20 cellular contexts compared by ENCODE assay signal in the genomic region with DNA sequence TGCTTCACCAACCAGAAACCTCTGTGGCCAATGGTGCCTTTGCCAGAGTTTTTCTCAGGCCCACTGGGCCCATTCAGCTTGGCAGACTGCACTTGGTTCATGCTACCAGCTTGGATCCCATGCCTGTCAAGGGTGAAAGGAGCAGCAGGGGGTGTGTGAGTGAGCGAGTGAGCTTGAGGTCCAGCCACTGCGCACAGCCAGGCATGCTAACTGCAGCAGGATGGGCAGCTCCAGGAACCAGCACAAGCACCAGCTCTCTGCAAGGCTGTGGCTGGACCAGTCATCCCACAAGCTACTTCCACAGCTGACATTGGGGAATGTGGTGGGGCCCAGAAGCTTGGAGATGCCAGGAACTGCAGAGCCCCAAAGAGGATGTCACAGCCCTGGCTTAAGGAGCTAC. TPM values are rescaled to one million over a fixed set of nuclear protein-coding genes. Genes with fewer than 3 reads are reported as not detected.
DNase-seq lines count a peak whose midpoint lies in the region; ATAC-seq, FAIRE-seq and TF ChIP-seq lines count a peak whose summit lies in the region.
"Had no signal": no experiment of that assay in that cellular context is flagged by ENCODE, and none has a peak within 500 bp of the region (broad histone marks: within the 10 kb centered on the region; RNA-seq: fewer than 3 reads in every experiment).

No MANE protein-coding gene starts in this region.

- no peak overlapping the region for H3K14ac ChIP-seq in IMR-90 (replicated peaks; ENCODE audit: low read depth, low read length)

- H4K20me1 ChIP-seq in IMR-90 (ENCODE audit: insufficient read depth, low read length): no peaks in the 10 kb centered on the region

- CTCF ChIA-PET in A549 (lab: Yijun Ruan, JAX) (interaction anchor here (0.6 to 0.7 kb wide), 3 partner anchors 9 to 340 kb away, joined by 3 read pairs; no protein-coding TSS in a partner anchor), IMR-90 (lab: Yijun Ruan, JAX) (interaction anchor here (1.0 kb wide), 1 partner anchor 15 kb away, joined by 4 read pairs; no protein-coding TSS in a partner anchor)

- no peak overlapping the region for H2AK9ac ChIP-seq in IMR-90 (replicated peaks; ENCODE audit: low read depth, low read length, poor library complexity)

- no peak overlapping the region for H2BK20ac ChIP-seq in IMR-90 (ENCODE audit: low read depth, low read length)

- WGBS in A549 (ENCODE audit: missing lambda C conversion rate): 100% methylated on average over 2 of the region's 2 CpGs
- no CpG with 5 or more reads among the region's 2 CpGs for WGBS in IMR-90 (ENCODE audit: extremely low coverage in 2 of 2, insufficient read length in 1 of 2), 2 experiments

- dilution Hi-C loops in IMR-90 (cut with HindIII; ENCODE audit: low sequenced_read_pairs, unreplicated experiment): no loop called here

- FAIRE-seq in A549 (lab: Jason Lieb, UNC): no peak
- FAIRE-seq: G401.6, GM12892, GM19239, H1 had no signal

- no peak overlapping the region for H3K9ac ChIP-seq in IMR-90 (ENCODE audit: low read depth, low read length)
- H3K9ac ChIP-seq: GM23248 had no signal

- no peaks in the 10 kb centered on the region for H3K79me1 ChIP-seq in IMR-90 (ENCODE audit: low read depth in 1 of 2, low read length in 2 of 2)

- H3K27ac ChIP-seq in A549 (no peak overlapping the region), IMR-90 (ENCODE audit: insufficient read depth, low read length) (no peak overlapping the region)
- H3K27ac ChIP-seq: GM23248 had no signal

- H2AK5ac ChIP-seq in IMR-90 (ENCODE audit: low read depth, low read length): no peak overlapping the region

- H3K9me3 ChIP-seq in A549: no peaks in the 10 kb centered on the region
- H3K9me3 ChIP-seq in IMR-90 (ENCODE audit: control insufficient read depth, insufficient read depth, low read length): peaks cover 2% of the 10 kb centered on the region; the same call in 1 of the 2 replicates

- H2BK120ac ChIP-seq in IMR-90 (ENCODE audit: low read depth, low read length): no peak overlapping the region

- H3K18ac ChIP-seq in IMR-90 (ENCODE audit: low read depth, low read length): no peak overlapping the region

- H2AFZ ChIP-seq in IMR-90 (replicated peaks; ENCODE audit: low read length, poor library complexity): peak overlapping the region; percentile 14
- H2AFZ ChIP-seq: GM23248 had no signal

- no peak overlapping the region for H4K8ac ChIP-seq in IMR-90 (ENCODE audit: low read depth in 2 of 2, low read length in 2 of 2)

- H3K4me2 ChIP-seq in A549 (no peak overlapping the region), IMR-90 (ENCODE audit: low read depth, low read length) (no peak overlapping the region)

- no peaks in the 10 kb centered on the region for H3K36me3 ChIP-seq in IMR-90 (ENCODE audit: control insufficient read depth, insufficient read depth, low read length)

- H3K56ac ChIP-seq in IMR-90 (ENCODE audit: extremely low read depth, insufficient read depth, low read length): no peak overlapping the region

- TF ChIP-seq CTCF in A549 (IDR thresholded peaks at IDR 0.05): no peak
- TF ChIP-seq CTCF in IMR-90 (conservative IDR thresholded peaks at IDR 0.05; ENCODE audit: low read depth, low read length): no peak

- H3K27me3 ChIP-seq in IMR-90 (ENCODE audit: control insufficient read depth, insufficient read depth, low read length): no peaks in the 10 kb centered on the region

- TF ChIP-seq EP300 in A549 (IDR thresholded peaks at IDR 0.05): no peak

- TF ChIP-seq POLR2A in A549 (IDR thresholded peaks at IDR 0.05; ENCODE audit: low read length) (no peak), IMR-90 (IDR thresholded peaks at IDR 0.05; ENCODE audit: low read depth, low read length) (no peak)

- H3K4me1 ChIP-seq in A549 (no peaks in the 10 kb centered on the region), IMR-90 (ENCODE audit: control insufficient read depth, insufficient read depth, low read length) (no peaks in the 10 kb centered on the region)

- H3K4ac ChIP-seq in IMR-90 (ENCODE audit: low read depth, low read length): no peak overlapping the region

- DNase-seq in A549 (ENCODE audit: low read depth in 1 of 2, low spot score in 1 of 2): no peak
- no peak for DNase-seq in IMR-90
- peak; percentile 48 for DNase-seq in myocyte (ENCODE audit: low read depth)
- DNase-seq in amniotic stem cell (lab: John Stamatoyannopoulos, UW): no peak
- DNase-seq in epidermal melanocyte (ENCODE audit: insufficient read length, low spot score): no peak
- DNase-seq: 8988T; C1 segment of cervical spinal cord; Calu3; CD4-positive, alpha-beta memory T cell; COR-L47; DMS53; DMS79 treated with DMSO at 0.1 percent for 48 hours; GM23248; H7; HCEC 1CT had no signal

- H2BK15ac ChIP-seq in IMR-90 (ENCODE audit: low read depth, low read length): no peak overlapping the region

- intact Hi-C loops in IMR-90 (cut with micrococcal nuclease): no loop called here

- BruUV-seq in IMR-90 (replicated peaks; lab: Mats Ljungman, UMichigan): no TSS peak

- POLR2A ChIA-PET in A549 (lab: Yijun Ruan, JAX): no interaction called here
- POLR2A ChIA-PET in IMR-90 (lab: Charles Lee; ENCODE audit: unreplicated experiment): no interaction called here

- H3K9me1 ChIP-seq in IMR-90 (ENCODE audit: insufficient read depth, low read length): peaks cover 6% of the 10 kb centered on the region; the same call in 1 of the 2 replicates

- no peak overlapping the region for H4K91ac ChIP-seq in IMR-90 (ENCODE audit: insufficient read depth, low read depth, low read length)

- H3K4me3 ChIP-seq in A549 (no peak overlapping the region), IMR-90 (ENCODE audit: insufficient read depth, low read depth, low read length) (no peak overlapping the region)
- H3K4me3 ChIP-seq: GM23248 had no signal

- H4K5ac ChIP-seq in IMR-90 (ENCODE audit: low read depth, low read length): no peak overlapping the region

- TF ChIP-seq RAD21 in A549 (conservative IDR thresholded peaks at IDR 0.05 in 1 of 2, IDR thresholded peaks at IDR 0.05 in 1 of 2): no peak
- no peak for TF ChIP-seq RAD21 in IMR-90 (IDR thresholded peaks at IDR 0.05; ENCODE audit: low read length)

- in situ Hi-C loops in IMR-90 (cut with MboI; ENCODE audit: low sequenced_read_pairs): no loop called here

- ATAC-seq in A549 (peak; percentile 34 to 36; a peak in 3 of 6 replicates), IMR-90 (ENCODE audit: low read depth) (no peak), GM18517 (IDR thresholded peaks at IDR 0.05; ENCODE audit: unreplicated experiment) (no peak)

- H2BK5ac ChIP-seq in IMR-90 (ENCODE audit: low read depth, low read length, poor library complexity, severe bottlenecking): no peak overlapping the region

- H3K23ac ChIP-seq in IMR-90 (ENCODE audit: low read depth, low read length): no peak overlapping the region

TF ChIP-seq in A549, 52 proteins besides CTCF, POLR2A, EP300 and RAD21 (continues in another document):
- TF ChIP-seq HMGXB4 (CRISPR knock-in tag; IDR thresholded peaks at IDR 0.05; ENCODE audit: borderline replicate concordance): no peak

TF ChIP-seq in IMR-90, 13 proteins besides CTCF, POLR2A, EP300 and RAD21 (continues in another document):
- TF ChIP-seq SMC3 (IDR thresholded peaks at IDR 0.05; ENCODE audit: low read depth, low read length): no peak
- no peak for TF ChIP-seq NFE2L2 (IDR thresholded peaks at IDR 0.05; ENCODE audit: low read depth, low read length)
- TF ChIP-seq, protein P1, sequence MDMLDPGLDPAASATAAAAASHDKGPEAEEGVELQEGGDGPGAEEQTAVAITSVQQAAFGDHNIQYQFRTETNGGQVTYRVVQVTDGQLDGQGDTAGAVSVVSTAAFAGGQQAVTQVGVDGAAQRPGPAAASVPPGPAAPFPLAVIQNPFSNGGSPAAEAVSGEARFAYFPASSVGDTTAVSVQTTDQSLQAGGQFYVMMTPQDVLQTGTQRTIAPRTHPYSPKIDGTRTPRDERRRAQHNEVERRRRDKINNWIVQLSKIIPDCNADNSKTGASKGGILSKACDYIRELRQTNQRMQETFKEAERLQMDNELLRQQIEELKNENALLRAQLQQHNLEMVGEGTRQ (IDR thresholded peaks at IDR 0.05; ENCODE audit: low read depth, low read length): no peak
- TF ChIP-seq MXI1 (IDR thresholded peaks at IDR 0.05; ENCODE audit: borderline replicate concordance, low read depth, low read length): no peak
- TF ChIP-seq MAFK (IDR thresholded peaks at IDR 0.05; ENCODE audit: low read depth, low read length): no peak
- TF ChIP-seq RFX5 (IDR thresholded peaks at IDR 0.05; ENCODE audit: low read depth, low read length): no peak
- TF ChIP-seq FOS (IDR thresholded peaks at IDR 0.05; ENCODE audit: low read depth, low read length): no peak
- TF ChIP-seq RCOR1 (IDR thresholded peaks at IDR 0.05; ENCODE audit: insufficient replicate concordance, low read length): no peak
- no peak for TF ChIP-seq CEBPB (IDR thresholded peaks at IDR 0.05; ENCODE audit: low read depth, low read length)
- no peak for TF ChIP-seq BHLHE40 (IDR thresholded peaks at IDR 0.05; ENCODE audit: low read depth, low read length)
- TF ChIP-seq CHD1 (IDR thresholded peaks at IDR 0.05; ENCODE audit: low read depth, low read length): no peak

RNA-seq across cellular contexts. Expression of gene DDIAS, which starts 40.8 kb away (rescaled TPM):
- polyA plus RNA-seq in A549 (2011; rRNA removed) (19.9 and 23.9 TPM in 2 replicates), A549 (2017; fragmentation: RNase III; extraction: RNeasy Plus Mini Kit Qiagen cat#74134 plus additional on column Dnase treatment) (14.7 to 19.6 TPM (median 16.1 TPM) in 3 replicates), IMR-90 (2012; rRNA removed) (4.3 and 4.6 TPM in 2 replicates)
- 9.1 and 11.7 TPM in 2 replicates for polyA plus RNA-seq in A549 (2012; cell fraction: cytosol; rRNA removed)
- polyA plus RNA-seq in A549 (2012; cell fraction: nucleus; rRNA removed): 4.8 and 6.5 TPM in 2 replicates
- 19.2 and 37.9 TPM in 2 replicates for polyA minus RNA-seq in A549 (2011; rRNA and poly(A)+ RNA removed)
- total RNA-seq in IMR-90 (2012; rRNA removed) (9.4 and 15.8 TPM in 2 replicates), myocyte (0.94 and 1.2 TPM in 2 replicates)
- 0.93 and 2.8 TPM in 2 replicates for polyA plus RNA-seq in IMR-90 (2012; cell fraction: cytosol; rRNA removed)
- 0.61 and 2.6 TPM in 2 replicates for polyA plus RNA-seq in IMR-90 (2012; cell fraction: nucleus; rRNA removed; ENCODE audit: low replicate concordance)
- polyA plus RNA-seq in myocyte (2012): 0.32 TPM

RNA-seq across cellular contexts. Expression of gene PRCP, which starts 42.1 kb away (rescaled TPM):
- polyA plus RNA-seq in A549 (2011; rRNA removed): 86.0 and 86.2 TPM in 2 replicates
- polyA plus RNA-seq in A549 (2012; cell fraction: cytosol; rRNA removed): 19.7 and 23.0 TPM in 2 replicates
- 17.3 and 26.3 TPM in 2 replicates for polyA plus RNA-seq in A549 (2012; cell fraction: nucleus; rRNA removed)
- 46.7 to 52.9 TPM (median 49.8 TPM) in 3 replicates for polyA plus RNA-seq in A549 (2017; fragmentation: RNase III; extraction: RNeasy Plus Mini Kit Qiagen cat#74134 plus additional on column Dnase treatment)
- 22.4 and 25.0 TPM in 2 replicates for polyA minus RNA-seq in A549 (2011; rRNA and poly(A)+ RNA removed)
- total RNA-seq in IMR-90 (2012; rRNA removed): 31.7 TPM in 2 replicates
- polyA plus RNA-seq in IMR-90 (2012; rRNA removed): 56.8 and 64.9 TPM in 2 replicates
- polyA plus RNA-seq in IMR-90 (2012; cell fraction: cytosol; rRNA removed): 24.1 and 32.6 TPM in 2 replicates
- 4.1 and 36.8 TPM in 2 replicates for polyA plus RNA-seq in IMR-90 (2012; cell fraction: nucleus; rRNA removed; ENCODE audit: low replicate concordance)
- 29.6 and 30.3 TPM in 2 replicates for total RNA-seq in myocyte
- polyA plus RNA-seq in myocyte (2012): 37.2 TPM

Comparison
In these comparisons a context has a peak if more than half of its experiments do, and no peak if none do; other contexts are left out.
1. ATAC-seq: peak in A549 (2 of 2); none in IMR-90 (single experiment) and GM18517 (single experiment).